Comparison of ENCODE assay signal across 18 cellular contexts in genomic region chr4:139367421-139368090, GRCh38.
DNase-seq lines count a peak whose midpoint lies in the region; ATAC-seq and TF ChIP-seq lines count a peak whose summit lies in the region.
"Had no signal": no experiment of that assay in that cellular context is flagged by ENCODE, and none has a peak within 500 bp of the region (broad histone marks: within the 10 kb centered on the region; RNA-seq: fewer than 3 reads in every experiment).

No MANE protein-coding gene starts in this region.

- 53 to 55% methylated on average over 1 of the region's 1 CpG for WGBS in transverse colon (ENCODE audit: low coverage in 1 of 2), 2 donors

- DNase-seq in AG04450 (ENCODE audit: low read depth, low spot score) (peak; percentile 20), HCEC 1CT (peak; percentile 42), astrocyte of the cerebellum (ENCODE audit: low read depth) (peak; percentile 29), midbrain (lab: John Stamatoyannopoulos, UW) (peak; percentile 7), transverse colon (no peak), retina (no peak)
- no peak for DNase-seq in stimulated activated CD4-positive, alpha-beta T cell treated with anti-CD3 and anti-CD28 coated beads, Interleukin-4, amount 100 ng/mL, for 1 hour
- DNase-seq: activated gamma-delta T cell; CD8-positive, alpha-beta memory T cell; heart right ventricle; NCI-H2171; psoas muscle; upper lobe of right lung had no signal

- POLR2A ChIA-PET in AG04450 (lab: Yijun Ruan, JAX), result no interaction called here

- no peak for ATAC-seq in GM21529 (IDR thresholded peaks at IDR 0.05; ENCODE audit: unreplicated experiment)
- ATAC-seq: heart right ventricle, Panc1, psoas muscle, upper lobe of right lung had no signal

- H3K4me1 ChIP-seq in transverse colon, result peaks cover 0 to 11% (median 0%) of the 10 kb centered on the region in 4 donors
- H3K4me1 ChIP-seq: psoas muscle, upper lobe of right lung had no signal

- TF ChIP-seq POLR2A in transverse colon (IDR thresholded peaks at IDR 0.05), result no peak

- H3K27me3 ChIP-seq in AG04450 (ENCODE audit: control insufficient read depth, insufficient read depth, low read length), result no peaks in the 10 kb centered on the region
- no peaks in the 10 kb centered on the region for H3K27me3 ChIP-seq in transverse colon
- H3K27me3 ChIP-seq: heart right ventricle, upper lobe of right lung had no signal

- H3K4me3 ChIP-seq in AG04450 (ENCODE audit: low read depth, low read length), result no peak overlapping the region
- H3K4me3 ChIP-seq in astrocyte of the cerebellum (ENCODE audit: low read depth, low read length), result no peak overlapping the region
- H3K4me3 ChIP-seq in transverse colon, result no peak overlapping the region
- H3K4me3 ChIP-seq: HAP-1, heart right ventricle, lung, psoas muscle, upper lobe of right lung had no signal

- in situ Hi-C loops in astrocyte of the cerebellum (cut with HindIII; ENCODE audit: low sequenced_read_pairs), result no loop called here
- in situ Hi-C loops in transverse colon (cut with MboI; ENCODE audit: low pct_ligation_motif_present in 1 of 4, low pct_unique_long_range_greater_than_20kb in 1 of 4, low sequenced_read_pairs in 3 of 4), result no loop called here

- TF ChIP-seq EP300 in transverse colon (IDR thresholded peaks at IDR 0.05; ENCODE audit: low read depth), result no peak

- TF ChIP-seq CTCF in AG04450 (IDR thresholded peaks at IDR 0.05; ENCODE audit: low read depth, low read length) (no peak), astrocyte of the cerebellum (IDR thresholded peaks at IDR 0.05; ENCODE audit: low read depth, low read length, missing control alignments) (no peak), transverse colon (IDR thresholded peaks at IDR 0.05) (no peak)

- H3K36me3 ChIP-seq in transverse colon, result peaks cover 0 to 20% (median 8%) of the 10 kb centered on the region in 4 donors

- CTCF ChIA-PET in AG04450 (lab: Charles Lee), result interaction anchor here (0.8 to 2.3 kb wide), 2 partner anchors 44 to 337 kb away, joined by 3 to 6 read pairs; no protein-coding TSS in a partner anchor

- H3K27ac ChIP-seq in AG04450 (ENCODE audit: low read depth, low read length), result peak overlapping the region; percentile 69
- peak overlapping the region in 2 of 4 donors; percentile 16 to 24 for H3K27ac ChIP-seq in transverse colon
- H3K27ac ChIP-seq: psoas muscle, upper lobe of right lung, VCaP had no signal

- no peaks in the 10 kb centered on the region for H3K9me3 ChIP-seq in AG04450 (ENCODE audit: control insufficient read depth, insufficient read depth, low read length)
- H3K9me3 ChIP-seq in transverse colon, result no peaks in the 10 kb centered on the region
- H3K9me3 ChIP-seq: HAP-1, heart right ventricle, psoas muscle, upper lobe of right lung had no signal

- intact Hi-C loops in transverse colon (cut with DNase I; ENCODE audit: low total_unique reads), result no loop called here

Comparison
In these comparisons a context has a peak if more than half of its experiments do, and no peak if none do; other contexts are left out.
1. DNase-seq: peak in AG04450 (single experiment), HCEC 1CT (single experiment), astrocyte of the cerebellum (single experiment) and midbrain (single experiment); none in stimulated activated CD4-positive, alpha-beta T cell treated with anti-CD3 and anti-CD28 coated beads, Interleukin-4, amount 100 ng/mL, for 1 hour (single experiment), transverse colon (single experiment) and retina (single experiment).